In genomic region chr15:51267047-51267713, GRCh38 we compare ENCODE assay signal across 8 cellular contexts.
DNase-seq lines count a peak whose midpoint lies in the region; ATAC-seq and TF ChIP-seq lines count a peak whose summit lies in the region.

No MANE protein-coding gene starts in this region.

- peak overlapping the region; percentile 32 for H3K4me3 Mint-ChIP-seq in activated B cell treated with CpG ODN at 0.5 μM for 24 hours
- H3K4me3 Mint-ChIP-seq in progenitor cell of endocrine pancreas (ENCODE audit: low read depth): peak overlapping the region; percentile 72

- no peaks in the 10 kb centered on the region for H3K36me3 Mint-ChIP-seq in activated B cell treated with CpG ODN at 0.5 μM for 24 hours (ENCODE audit: low read depth)
- H3K36me3 Mint-ChIP-seq in progenitor cell of endocrine pancreas (ENCODE audit: insufficient read depth): no peaks in the 10 kb centered on the region

- DNase-seq in ELF-1 (ENCODE audit: low read depth, low spot score): peak; percentile 49
- no peak for DNase-seq in activated B cell treated with CpG ODN at 0.5 μM for 24 hours
- DNase-seq in right cardiac atrium: peak in 2 of 3 donors; percentile 23 to 76
- no peak for DNase-seq in progenitor cell of endocrine pancreas (ENCODE audit: low spot score, unreplicated experiment)
- no peak for DNase-seq in ureter (ENCODE audit: low spot score)
- no peak for DNase-seq in activated CD4-positive, CD25-positive, alpha-beta regulatory T cell treated with anti-CD3 and anti-CD28 coated beads, Interleukin-2, amount 50 U/mL, for 72 hours
- DNase-seq in activated CD8-positive, alpha-beta memory T cell treated with anti-CD3 and anti-CD28 coated beads, Interleukin-2, amount 50 U/mL, for 4 hours: no peak

- CTCF ChIA-PET in activated B cell treated with CpG ODN at 0.5 μM for 24 hours (lab: Charles Lee): no interaction called here

- H3K27ac Mint-ChIP-seq in activated B cell treated with CpG ODN at 0.5 μM for 24 hours (no peak overlapping the region), progenitor cell of endocrine pancreas (no peak overlapping the region)

- no peaks in the 10 kb centered on the region for H3K27me3 ChIP-seq in right cardiac atrium (ENCODE audit: control insufficient read depth, insufficient read depth)

- intact Hi-C loops in activated B cell treated with CpG ODN at 0.5 μM for 24 hours (cut with micrococcal nuclease): no loop called here
- intact Hi-C loops in right cardiac atrium (cut with DNase I): no loop called here

- H3K9me3 Mint-ChIP-seq in activated B cell treated with CpG ODN at 0.5 μM for 24 hours (no peaks in the 10 kb centered on the region), progenitor cell of endocrine pancreas (ENCODE audit: low read depth) (no peaks in the 10 kb centered on the region)

- ATAC-seq in activated B cell treated with CpG ODN at 0.5 μM for 24 hours (ENCODE audit: low read depth) (no peak), right cardiac atrium (peak; percentile 68 to 73), GM19328 (IDR thresholded peaks at IDR 0.05; ENCODE audit: unreplicated experiment) (no peak)

- H3K27ac ChIP-seq in right cardiac atrium (ENCODE audit: low read length): no peak overlapping the region

- peaks cover 7% of the 10 kb centered on the region for H3K4me1 Mint-ChIP-seq in activated B cell treated with CpG ODN at 0.5 μM for 24 hours
- peaks cover 4% of the 10 kb centered on the region for H3K4me1 Mint-ChIP-seq in progenitor cell of endocrine pancreas (ENCODE audit: low read depth)

- peaks cover 32% of the 10 kb centered on the region for H3K27me3 Mint-ChIP-seq in activated B cell treated with CpG ODN at 0.5 μM for 24 hours
- H3K27me3 Mint-ChIP-seq in progenitor cell of endocrine pancreas: peaks cover 23% of the 10 kb centered on the region

- TF ChIP-seq CTCF in activated B cell treated with CpG ODN at 0.5 μM for 24 hours (IDR thresholded peaks at IDR 0.05): no peak
- TF ChIP-seq CTCF in progenitor cell of endocrine pancreas (IDR thresholded peaks at IDR 0.05; ENCODE audit: unreplicated experiment): no peak

- H3K4me3 ChIP-seq in right cardiac atrium (ENCODE audit: low read length): peak overlapping the region; percentile 42

- no peaks in the 10 kb centered on the region for H3K9me3 ChIP-seq in right cardiac atrium (ENCODE audit: control insufficient read depth, low read length)

- POLR2A ChIA-PET in activated B cell treated with CpG ODN at 0.5 μM for 24 hours (lab: Charles Lee): no interaction called here

- WGBS in right cardiac atrium: under 1% methylated on average over 47 of the region's 47 CpGs

- H3K4me1 ChIP-seq in right cardiac atrium (ENCODE audit: control insufficient read depth, insufficient read depth, low read length): no peaks in the 10 kb centered on the region

Comparison
In these comparisons a context has a peak if more than half of its experiments do, and no peak if none do; other contexts are left out.
1. DNase-seq: peak in ELF-1 (single experiment) and right cardiac atrium (2 of 3); none in activated B cell treated with CpG ODN at 0.5 μM for 24 hours (single experiment), progenitor cell of endocrine pancreas (single experiment), ureter (single experiment), activated CD4-positive, CD25-positive, alpha-beta regulatory T cell treated with anti-CD3 and anti-CD28 coated beads, Interleukin-2, amount 50 U/mL, for 72 hours (single experiment) and activated CD8-positive, alpha-beta memory T cell treated with anti-CD3 and anti-CD28 coated beads, Interleukin-2, amount 50 U/mL, for 4 hours (single experiment).
2. ATAC-seq: peak in right cardiac atrium (2 of 2); none in activated B cell treated with CpG ODN at 0.5 μM for 24 hours (single experiment) and GM19328 (single experiment).